In the genomic region with DNA sequence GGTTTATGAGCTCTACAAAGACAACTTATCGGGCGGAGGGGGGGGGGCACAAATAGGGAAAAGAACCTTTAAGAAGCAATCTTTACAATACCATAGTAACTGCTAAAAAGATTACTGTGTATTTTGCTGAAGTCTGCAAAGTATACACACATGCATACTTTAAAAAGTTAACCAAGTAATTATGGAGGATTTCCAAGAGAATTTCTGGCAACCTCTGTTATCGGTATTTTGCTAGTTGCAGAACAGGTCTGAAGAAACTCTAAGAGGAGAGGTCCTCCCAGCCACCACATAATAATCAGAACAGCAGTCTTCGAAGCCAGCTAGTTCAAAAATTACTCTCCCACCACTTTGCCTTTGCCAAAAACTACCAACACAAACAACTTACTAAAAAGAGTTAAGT, we compare ENCODE assay signal across 20 cellular contexts.
"Had no signal": no experiment of that assay in that cellular context is flagged by ENCODE, and none has a peak within 500 bp of the region (broad histone marks: within the 10 kb centered on the region; RNA-seq: fewer than 3 reads in every experiment).

No MANE protein-coding gene starts in this region.

- H3K27me3 Mint-ChIP-seq: naive thymus-derived CD4-positive, alpha-beta T cell; stimulated activated memory B cell treated with anti-CD40 and anti-IgM and Interleukin-4, amounts not matched to agents 10 μg/mL and 1 μg/mL and 100 μg/mL, for 72 hours; stimulated activated naive CD8-positive, alpha-beta T cell treated with anti-CD3 and anti-CD28 coated beads, Interleukin-15, Interleukin-2, amounts not matched to agents 100 ng/mL and 50 ng/mL, for 24 hours had no signal

- H3K27me3 ChIP-seq: dorsolateral prefrontal cortex, foreskin keratinocyte, hepatocyte, neutrophil, spleen, transverse colon had no signal

- H3K9me3 ChIP-seq: neutrophil, spleen, transverse colon had no signal

- H3K4me3 Mint-ChIP-seq: naive thymus-derived CD4-positive, alpha-beta T cell; stimulated activated memory B cell treated with anti-CD40 and anti-IgM and Interleukin-4, amounts not matched to agents 10 μg/mL and 1 μg/mL and 100 μg/mL, for 72 hours; stimulated activated naive CD8-positive, alpha-beta T cell treated with anti-CD3 and anti-CD28 coated beads, Interleukin-15, Interleukin-2, amounts not matched to agents 100 ng/mL and 50 ng/mL, for 24 hours had no signal

- H3K27ac ChIP-seq: dorsolateral prefrontal cortex, foreskin keratinocyte, hepatocyte, neutrophil, spleen, transverse colon had no signal

- DNase-seq: cortex of kidney; dorsolateral prefrontal cortex; effector CD8-positive, alpha-beta T cell; foreskin keratinocyte; head of caudate nucleus; kidney; left colon; naive thymus-derived CD4-positive, alpha-beta T cell; posterior cingulate gyrus; spleen; stimulated activated CD4-positive, alpha-beta T cell treated with anti-CD3 and anti-CD28 coated beads, Interleukin-15, amount 100 ng/mL, for 24 hours; stimulated activated CD4-positive, alpha-beta T cell treated with anti-CD3 and anti-CD28 coated beads, Interleukin-1b, Interleukin-23, amount 100 ng/mL, for 48 hours; stimulated activated CD4-positive, alpha-beta T cell treated with anti-CD3 and anti-CD28 coated beads, Interleukin-4, amount 100 ng/mL, for 24 hours; transverse colon had no signal

- H3K9me3 Mint-ChIP-seq: naive thymus-derived CD4-positive, alpha-beta T cell; stimulated activated memory B cell treated with anti-CD40 and anti-IgM and Interleukin-4, amounts not matched to agents 10 μg/mL and 1 μg/mL and 100 μg/mL, for 72 hours; stimulated activated naive CD8-positive, alpha-beta T cell treated with anti-CD3 and anti-CD28 coated beads, Interleukin-15, Interleukin-2, amounts not matched to agents 100 ng/mL and 50 ng/mL, for 24 hours had no signal

- H3K4me1 ChIP-seq: spleen had no signal

- H3K27ac Mint-ChIP-seq: naive thymus-derived CD4-positive, alpha-beta T cell; stimulated activated memory B cell treated with anti-CD40 and anti-IgM and Interleukin-4, amounts not matched to agents 10 μg/mL and 1 μg/mL and 100 μg/mL, for 72 hours; stimulated activated naive CD8-positive, alpha-beta T cell treated with anti-CD3 and anti-CD28 coated beads, Interleukin-15, Interleukin-2, amounts not matched to agents 100 ng/mL and 50 ng/mL, for 24 hours had no signal

- H3K4me3 ChIP-seq: dorsolateral prefrontal cortex, hepatocyte, spleen, transverse colon had no signal

- ATAC-seq: esophagus mucosa; foreskin keratinocyte; left colon; naive thymus-derived CD4-positive, alpha-beta T cell; sciatic nerve; stimulated activated memory B cell treated with anti-CD40 and anti-IgM and Interleukin-4, amounts not matched to agents 10 μg/mL and 1 μg/mL and 100 μg/mL, for 72 hours had no signal
